Comparison of ENCODE assay signal across 8 cellular contexts in genomic region chr15:89749951-89750559, GRCh38. TPM values are rescaled to one million over a fixed set of nuclear protein-coding genes. Genes with fewer than 3 reads are reported as not detected.
DNase-seq lines count a peak whose midpoint lies in the region; ATAC-seq and TF ChIP-seq lines count a peak whose summit lies in the region.

No MANE protein-coding gene starts in this region.

- no peaks in the 10 kb centered on the region for H3K36me3 ChIP-seq in mucosa of rectum (ENCODE audit: control insufficient read depth in 2 of 2, insufficient read depth in 2 of 2, low read length in 2 of 2)

- CTCF ChIA-PET in AG04450 (lab: Charles Lee), result interaction anchor here (1.0 to 19.0 kb wide), 4 partner anchors 10 to 138 kb away, joined by 6 to 498 read pairs (median 17); no protein-coding TSS in a partner anchor

- H3K4me1 Mint-ChIP-seq in central memory CD8-positive, alpha-beta T cell, result no peaks in the 10 kb centered on the region

- H3K27ac ChIP-seq in AG04450 (ENCODE audit: low read depth, low read length) (no peak overlapping the region), mucosa of rectum (ENCODE audit: low read depth in 2 of 2, low read length in 2 of 2) (peak overlapping the region in 1 of 2 donors; percentile 67)

- POLR2A ChIA-PET in AG04450 (lab: Yijun Ruan, JAX), result interaction anchor here (0.9 kb wide), 1 partner anchor 11 kb away, joined by 4 read pairs; no protein-coding TSS in a partner anchor

- H3K9ac ChIP-seq in mucosa of rectum (ENCODE audit: low read depth in 1 of 2, low read length in 2 of 2), result peak overlapping the region; percentile 54 to 69

- peaks cover 37% of the 10 kb centered on the region for H3K27me3 ChIP-seq in AG04450 (ENCODE audit: control insufficient read depth, insufficient read depth, low read length)
- no peaks in the 10 kb centered on the region for H3K27me3 ChIP-seq in mucosa of rectum (ENCODE audit: control insufficient read depth in 2 of 2, insufficient read depth in 2 of 2, low read length in 2 of 2)

- H3K4me3 ChIP-seq in AG04450 (ENCODE audit: low read depth, low read length) (peak overlapping the region; percentile 59), mucosa of rectum (ENCODE audit: low read length in 2 of 2) (peak overlapping the region; percentile 69 to 70)

- TF ChIP-seq CTCF in AG04450 (IDR thresholded peaks at IDR 0.05; ENCODE audit: low read depth, low read length), result no peak

- peak overlapping the region; percentile 78 for H3K4me3 Mint-ChIP-seq in central memory CD8-positive, alpha-beta T cell

- DNase-seq in AG04450 (ENCODE audit: low read depth, low spot score) (no peak), NCI-H748 (lab: John Stamatoyannopoulos, UW; ENCODE audit: unreplicated experiment) (peak; percentile 57), SKM-1 (lab: John Stamatoyannopoulos, UW; ENCODE audit: unreplicated experiment) (no peak)
- DNase-seq in central memory CD8-positive, alpha-beta T cell (ENCODE audit: low spot score in 2 of 2), result no peak

- peaks cover 24 to 29% of the 10 kb centered on the region in 2 donors for H3K4me1 ChIP-seq in mucosa of rectum (ENCODE audit: control insufficient read depth in 2 of 2, insufficient read depth in 2 of 2, low read length in 2 of 2)

- peak overlapping the region; percentile 67 for H3K27ac Mint-ChIP-seq in central memory CD8-positive, alpha-beta T cell (ENCODE audit: low read depth)

- H3K27me3 Mint-ChIP-seq in central memory CD8-positive, alpha-beta T cell, result peaks cover 10% of the 10 kb centered on the region

- ATAC-seq in GM19324 (IDR thresholded peaks at IDR 0.05; ENCODE audit: low FRiP score, unreplicated experiment), result peak; percentile 14
- ATAC-seq in central memory CD8-positive, alpha-beta T cell (replicated peaks; ENCODE audit: extremely low read depth, poor library complexity, severe bottlenecking), result no peak
- ATAC-seq in GM19395 (IDR thresholded peaks at IDR 0.05; ENCODE audit: unreplicated experiment), result no peak
- ATAC-seq in GM21786 (IDR thresholded peaks at IDR 0.05; ENCODE audit: unreplicated experiment), result no peak

- H3K36me3 Mint-ChIP-seq in central memory CD8-positive, alpha-beta T cell (ENCODE audit: insufficient read depth), result peaks cover 4% of the 10 kb centered on the region

- H3K9me3 Mint-ChIP-seq in central memory CD8-positive, alpha-beta T cell, result no peaks in the 10 kb centered on the region

- H3K9me3 ChIP-seq in AG04450 (ENCODE audit: control insufficient read depth, insufficient read depth, low read length) (no peaks in the 10 kb centered on the region; the same call in 1 of the 2 replicates), mucosa of rectum (ENCODE audit: control insufficient read depth in 2 of 2, low read length in 2 of 2) (no peaks in the 10 kb centered on the region)

RNA-seq across cellular contexts. Expression of gene MESP1, which starts 1.0 kb away (rescaled TPM):
- 0.17 and 0.30 TPM in 2 replicates for polyA plus RNA-seq in AG04450 (2011; rRNA removed)
- not detected in 2 replicates for polyA minus RNA-seq in AG04450 (2011; rRNA and poly(A)+ RNA removed)

RNA-seq across cellular contexts. Expression of gene MESP2, which starts 26.1 kb away (rescaled TPM):
- polyA plus RNA-seq in AG04450 (2011; rRNA removed), result 0.20 and 0.22 TPM in 2 replicates
- polyA minus RNA-seq in AG04450 (2011; rRNA and poly(A)+ RNA removed), result not detected in 2 replicates

RNA-seq across cellular contexts. Expression of gene WDR93, which starts 59.4 kb away (rescaled TPM):
- polyA plus RNA-seq in AG04450 (2011; rRNA removed), result 0.05 TPM in 2 replicates
- 0.17 TPM in 1 of 2 replicates, not detected in the other for polyA minus RNA-seq in AG04450 (2011; rRNA and poly(A)+ RNA removed)

RNA-seq across cellular contexts. Expression of gene PEX11A, which starts 59.5 kb away (rescaled TPM):
- 7.3 and 7.5 TPM in 2 replicates for polyA plus RNA-seq in AG04450 (2011; rRNA removed)
- 6.2 and 8.8 TPM in 2 replicates for polyA minus RNA-seq in AG04450 (2011; rRNA and poly(A)+ RNA removed)
